16 cellular contexts compared by ENCODE assay signal in the genomic region with DNA sequence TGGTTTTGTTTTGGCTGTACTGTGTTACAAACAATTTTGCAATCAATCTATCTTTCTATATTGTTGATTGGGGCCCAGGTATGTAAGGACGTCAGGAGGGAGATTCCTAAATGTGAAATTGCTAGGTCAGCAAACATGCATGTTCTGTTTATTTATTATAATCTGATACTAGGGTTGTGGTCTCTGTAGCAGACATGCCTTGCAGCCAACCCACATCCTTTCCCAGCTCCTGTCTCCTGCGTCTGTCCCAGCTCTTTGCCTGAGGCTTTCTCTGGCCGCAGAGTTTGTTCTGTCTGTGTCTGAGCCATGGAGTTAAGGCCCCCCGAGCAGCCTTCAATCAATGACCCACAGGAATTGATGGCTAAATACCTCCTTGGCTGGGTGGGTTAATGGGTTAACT.
"Had no signal": no experiment of that assay in that cellular context is flagged by ENCODE, and none has a peak within 500 bp of the region (broad histone marks: within the 10 kb centered on the region; RNA-seq: fewer than 3 reads in every experiment).

No MANE protein-coding gene starts in this region.

- FAIRE-seq: islet of Langerhans, pancreas had no signal

- ATAC-seq: activated CD4-positive, alpha-beta T cell treated with anti-CD3 and anti-CD28 coated beads for 36 hours; pancreas had no signal

- H3K4me1 ChIP-seq: colonic mucosa, left ventricle myocardium inferior, pancreas, thyroid gland, uterus had no signal

- H3K27ac ChIP-seq: colonic mucosa, left ventricle myocardium inferior, pancreas, thyroid gland, uterus, VCaP had no signal

- H3K36me3 ChIP-seq: colonic mucosa, left ventricle myocardium inferior, pancreas, thyroid gland, uterus had no signal

- DNase-seq: activated CD4-positive, alpha-beta memory T cell treated with anti-CD3 and anti-CD28 coated beads, Interleukin-2, amount 10 ng/mL, durations not matched to agents 7 days and 5 days; activated CD4-positive, alpha-beta T cell treated with anti-CD3 and anti-CD28 coated beads for 36 hours; activated gamma-delta T cell treated with Interleukin-2 at 50 U/mL for 16 hours; activated naive CD8-positive, alpha-beta T cell treated with anti-CD3 and anti-CD28 coated beads for 36 hours; activated T-cell treated with anti-CD3 and anti-CD28 coated beads, Interleukin-2, amount 50 U/mL, for 48 hours; colonic mucosa; foreskin melanocyte; head of caudate nucleus; left ventricle myocardium inferior; pancreas; retina; T1000; thyroid gland; uterus had no signal

- H3K27me3 ChIP-seq: colonic mucosa, pancreas, thyroid gland, uterus had no signal

- H3K4me3 ChIP-seq: colonic mucosa, left ventricle myocardium inferior, pancreas, thyroid gland, uterus had no signal

- H3K9me3 ChIP-seq: colonic mucosa, left ventricle myocardium inferior, pancreas, thyroid gland, uterus had no signal
